In the genomic region with DNA sequence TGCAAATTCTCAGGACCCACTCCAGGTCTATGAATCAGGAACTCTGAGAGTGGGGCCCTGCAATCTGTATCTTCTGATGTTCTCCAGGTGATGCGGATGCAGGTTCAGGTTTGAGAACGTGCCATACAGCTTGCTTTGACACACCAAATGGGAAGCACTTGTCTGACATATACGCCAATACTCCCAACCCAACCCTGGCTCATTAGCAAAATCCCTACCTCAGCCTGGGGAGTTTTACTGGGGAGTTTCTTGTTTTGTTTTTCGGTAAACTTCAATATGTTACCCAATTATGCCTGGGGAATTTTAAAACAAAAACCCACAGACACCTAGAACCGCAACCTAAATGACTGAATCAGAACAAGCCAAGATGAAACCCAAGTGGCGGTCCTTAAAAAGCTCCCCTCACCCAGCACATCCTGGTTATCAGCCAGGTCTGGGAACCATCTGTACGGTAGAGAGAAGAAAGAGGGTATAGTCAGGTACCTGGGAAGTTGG, we compare ENCODE assay signal across 1 cellular context.
TF ChIP-seq lines count a peak whose summit lies in the region.

No MANE protein-coding gene starts in this region.

TF ChIP-seq in GM12878, 131 proteins besides CTCF, POLR2A, EP300 and RAD21 (continued from another document and continues in another):
- TF ChIP-seq, protein P1, sequence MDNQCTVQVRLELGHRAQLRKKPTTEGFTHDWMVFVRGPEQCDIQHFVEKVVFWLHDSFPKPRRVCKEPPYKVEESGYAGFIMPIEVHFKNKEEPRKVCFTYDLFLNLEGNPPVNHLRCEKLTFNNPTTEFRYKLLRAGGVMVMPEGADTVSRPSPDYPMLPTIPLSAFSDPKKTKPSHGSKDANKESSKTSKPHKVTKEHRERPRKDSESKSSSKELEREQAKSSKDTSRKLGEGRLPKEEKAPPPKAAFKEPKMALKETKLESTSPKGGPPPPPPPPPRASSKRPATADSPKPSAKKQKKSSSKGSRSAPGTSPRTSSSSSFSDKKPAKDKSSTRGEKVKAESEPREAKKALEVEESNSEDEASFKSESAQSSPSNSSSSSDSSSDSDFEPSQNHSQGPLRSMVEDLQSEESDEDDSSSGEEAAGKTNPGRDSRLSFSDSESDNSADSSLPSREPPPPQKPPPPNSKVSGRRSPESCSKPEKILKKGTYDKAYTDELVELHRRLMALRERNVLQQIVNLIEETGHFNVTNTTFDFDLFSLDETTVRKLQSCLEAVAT (IDR thresholded peaks at IDR 0.05), result peak; percentile 78
- TF ChIP-seq ZSCAN29 (IDR thresholded peaks at IDR 0.05) (no peak), CHD2 (IDR thresholded peaks at IDR 0.05; ENCODE audit: borderline replicate concordance, low read depth, low read length) (0 out of 2 replicates have a peak, but pooled peaks have one; percentile 54), ZBED1 (IDR thresholded peaks at IDR 0.05; ENCODE audit: borderline replicate concordance) (0 out of 2 replicates have a peak, but pooled peaks have one; percentile 35), CBFB (IDR thresholded peaks at IDR 0.05; ENCODE audit: low read depth) (peak; percentile 81; the same call in 1 of the 2 replicates), BCL11A (IDR thresholded peaks at IDR 0.05; ENCODE audit: low read depth, low read length) (peak; percentile 91), SPI1 (IDR thresholded peaks at IDR 0.05; ENCODE audit: borderline replicate concordance, insufficient read depth, low read depth, low read length) (peak; percentile 3; the same call in 1 of the 2 replicates), YBX1 (IDR thresholded peaks at IDR 0.05) (no peak), NR2F1 (conservative IDR thresholded peaks at IDR 0.05) (peak; percentile 63; the same call in 1 of the 2 replicates), STAT1 (conservative IDR thresholded peaks at IDR 0.05) (0 out of 2 replicates have a peak, but pooled peaks have one; percentile 50), JUNB (IDR thresholded peaks at IDR 0.05) (peak; percentile 64), MXI1 (IDR thresholded peaks at IDR 0.05; ENCODE audit: low read depth, low read length) (no peak), NFIC (IDR thresholded peaks at IDR 0.05; ENCODE audit: low read depth, low read length) (peak; percentile 96), MEF2A (IDR thresholded peaks at IDR 0.05; ENCODE audit: insufficient read depth, low read depth, low read length) (peak; percentile 72), CREB1 (IDR thresholded peaks at IDR 0.05; ENCODE audit: low read depth) (peak; percentile 8; the same call in 1 of the 2 replicates), SRF (IDR thresholded peaks at IDR 0.05; ENCODE audit: low read depth in 2 of 2, low read length in 2 of 2) (no peak), SMAD1 (IDR thresholded peaks at IDR 0.05; ENCODE audit: low read depth, partially characterized antibody) (no peak), ASH2L (IDR thresholded peaks at IDR 0.05; ENCODE audit: borderline replicate concordance, low read depth) (no peak), TCF3 (IDR thresholded peaks at IDR 0.05; ENCODE audit: borderline replicate concordance, insufficient read depth, low read depth, low read length) (peak; percentile 67; the same call in 1 of the 2 replicates), CREM (IDR thresholded peaks at IDR 0.05; ENCODE audit: low read depth) (peak; percentile 57; the same call in 1 of the 2 replicates), TARDBP (IDR thresholded peaks at IDR 0.05; ENCODE audit: borderline replicate concordance) (no peak), MAX (IDR thresholded peaks at IDR 0.05; ENCODE audit: low read depth, low read length) (no peak), FOXK2 (IDR thresholded peaks at IDR 0.05) (no peak), MYB (IDR thresholded peaks at IDR 0.05; ENCODE audit: borderline replicate concordance, low read depth, low read length) (no peak), CBX5 (IDR thresholded peaks at IDR 0.05; ENCODE audit: low read depth) (peak; percentile 55; the same call in 1 of the 2 replicates), PRDM15 (CRISPR knock-in tag; IDR thresholded peaks at IDR 0.05) (no peak), SUPT20H (IDR thresholded peaks at IDR 0.05; ENCODE audit: borderline replicate concordance, control insufficient read depth, low read depth, low read length) (no peak), HDAC6 (IDR thresholded peaks at IDR 0.05; ENCODE audit: unreplicated experiment) (no peak), BHLHE40 (IDR thresholded peaks at IDR 0.05; ENCODE audit: borderline replicate concordance in 1 of 2, low read depth in 2 of 2, low read length in 1 of 2) (peak; percentile 75 to 85), PML (IDR thresholded peaks at IDR 0.05; ENCODE audit: low read length) (0 out of 2 replicates have a peak, but pooled peaks have one; percentile 56), STAT3 (IDR thresholded peaks at IDR 0.05; ENCODE audit: low read depth, low read length) (no peak), NRF1 (conservative IDR thresholded peaks at IDR 0.05; ENCODE audit: low read depth, low read length) (no peak), CEBPB (IDR thresholded peaks at IDR 0.05; ENCODE audit: borderline replicate concordance in 1 of 2, low read depth in 2 of 2, low read length in 2 of 2) (0 out of 4 replicates have a peak, but pooled peaks of 1 of the 2 experiments have one; percentile 51), RELA (IDR thresholded peaks at IDR 0.05; ENCODE audit: borderline replicate concordance, partially characterized antibody) (peak; percentile 74), GATAD2B (conservative IDR thresholded peaks at IDR 0.05; ENCODE audit: low read depth) (no peak), DPF2 (IDR thresholded peaks at IDR 0.05) (peak; percentile 82; the same call in 1 of the 2 replicates), ZNF384 (IDR thresholded peaks at IDR 0.05; ENCODE audit: borderline replicate concordance, low read depth, low read length) (0 out of 2 replicates have a peak, but pooled peaks have one; percentile 5), ZNF217 (IDR thresholded peaks at IDR 0.05) (0 out of 2 replicates have a peak, but pooled peaks have one; percentile 37), ZZZ3 (IDR thresholded peaks at IDR 0.05; ENCODE audit: control insufficient read depth, insufficient read length, low read depth) (no peak), BRCA1 (IDR thresholded peaks at IDR 0.05; ENCODE audit: low read depth, low read length) (no peak), MTA2 (IDR thresholded peaks at IDR 0.05; ENCODE audit: low read depth) (peak; percentile 99)
- TF ChIP-seq, protein P2, sequence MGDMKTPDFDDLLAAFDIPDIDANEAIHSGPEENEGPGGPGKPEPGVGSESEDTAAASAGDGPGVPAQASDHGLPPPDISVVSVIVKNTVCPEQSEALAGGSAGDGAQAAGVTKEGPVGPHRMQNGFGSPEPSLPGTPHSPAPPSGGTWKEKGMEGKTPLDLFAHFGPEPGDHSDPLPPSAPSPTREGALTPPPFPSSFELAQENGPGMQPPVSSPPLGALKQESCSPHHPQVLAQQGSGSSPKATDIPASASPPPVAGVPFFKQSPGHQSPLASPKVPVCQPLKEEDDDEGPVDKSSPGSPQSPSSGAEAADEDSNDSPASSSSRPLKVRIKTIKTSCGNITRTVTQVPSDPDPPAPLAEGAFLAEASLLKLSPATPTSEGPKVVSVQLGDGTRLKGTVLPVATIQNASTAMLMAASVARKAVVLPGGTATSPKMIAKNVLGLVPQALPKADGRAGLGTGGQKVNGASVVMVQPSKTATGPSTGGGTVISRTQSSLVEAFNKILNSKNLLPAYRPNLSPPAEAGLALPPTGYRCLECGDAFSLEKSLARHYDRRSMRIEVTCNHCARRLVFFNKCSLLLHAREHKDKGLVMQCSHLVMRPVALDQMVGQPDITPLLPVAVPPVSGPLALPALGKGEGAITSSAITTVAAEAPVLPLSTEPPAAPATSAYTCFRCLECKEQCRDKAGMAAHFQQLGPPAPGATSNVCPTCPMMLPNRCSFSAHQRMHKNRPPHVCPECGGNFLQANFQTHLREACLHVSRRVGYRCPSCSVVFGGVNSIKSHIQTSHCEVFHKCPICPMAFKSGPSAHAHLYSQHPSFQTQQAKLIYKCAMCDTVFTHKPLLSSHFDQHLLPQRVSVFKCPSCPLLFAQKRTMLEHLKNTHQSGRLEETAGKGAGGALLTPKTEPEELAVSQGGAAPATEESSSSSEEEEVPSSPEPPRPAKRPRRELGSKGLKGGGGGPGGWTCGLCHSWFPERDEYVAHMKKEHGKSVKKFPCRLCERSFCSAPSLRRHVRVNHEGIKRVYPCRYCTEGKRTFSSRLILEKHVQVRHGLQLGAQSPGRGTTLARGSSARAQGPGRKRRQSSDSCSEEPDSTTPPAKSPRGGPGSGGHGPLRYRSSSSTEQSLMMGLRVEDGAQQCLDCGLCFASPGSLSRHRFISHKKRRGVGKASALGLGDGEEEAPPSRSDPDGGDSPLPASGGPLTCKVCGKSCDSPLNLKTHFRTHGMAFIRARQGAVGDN (IDR thresholded peaks at IDR 0.05), result no peak; the same call in 1 of the 2 replicates
- TF ChIP-seq, protein P3, sequence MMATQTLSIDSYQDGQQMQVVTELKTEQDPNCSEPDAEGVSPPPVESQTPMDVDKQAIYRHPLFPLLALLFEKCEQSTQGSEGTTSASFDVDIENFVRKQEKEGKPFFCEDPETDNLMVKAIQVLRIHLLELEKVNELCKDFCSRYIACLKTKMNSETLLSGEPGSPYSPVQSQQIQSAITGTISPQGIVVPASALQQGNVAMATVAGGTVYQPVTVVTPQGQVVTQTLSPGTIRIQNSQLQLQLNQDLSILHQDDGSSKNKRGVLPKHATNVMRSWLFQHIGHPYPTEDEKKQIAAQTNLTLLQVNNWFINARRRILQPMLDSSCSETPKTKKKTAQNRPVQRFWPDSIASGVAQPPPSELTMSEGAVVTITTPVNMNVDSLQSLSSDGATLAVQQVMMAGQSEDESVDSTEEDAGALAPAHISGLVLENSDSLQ (IDR thresholded peaks at IDR 0.05), result no peak; the same call in 1 of the 2 replicates
- TF ChIP-seq, protein P4, sequence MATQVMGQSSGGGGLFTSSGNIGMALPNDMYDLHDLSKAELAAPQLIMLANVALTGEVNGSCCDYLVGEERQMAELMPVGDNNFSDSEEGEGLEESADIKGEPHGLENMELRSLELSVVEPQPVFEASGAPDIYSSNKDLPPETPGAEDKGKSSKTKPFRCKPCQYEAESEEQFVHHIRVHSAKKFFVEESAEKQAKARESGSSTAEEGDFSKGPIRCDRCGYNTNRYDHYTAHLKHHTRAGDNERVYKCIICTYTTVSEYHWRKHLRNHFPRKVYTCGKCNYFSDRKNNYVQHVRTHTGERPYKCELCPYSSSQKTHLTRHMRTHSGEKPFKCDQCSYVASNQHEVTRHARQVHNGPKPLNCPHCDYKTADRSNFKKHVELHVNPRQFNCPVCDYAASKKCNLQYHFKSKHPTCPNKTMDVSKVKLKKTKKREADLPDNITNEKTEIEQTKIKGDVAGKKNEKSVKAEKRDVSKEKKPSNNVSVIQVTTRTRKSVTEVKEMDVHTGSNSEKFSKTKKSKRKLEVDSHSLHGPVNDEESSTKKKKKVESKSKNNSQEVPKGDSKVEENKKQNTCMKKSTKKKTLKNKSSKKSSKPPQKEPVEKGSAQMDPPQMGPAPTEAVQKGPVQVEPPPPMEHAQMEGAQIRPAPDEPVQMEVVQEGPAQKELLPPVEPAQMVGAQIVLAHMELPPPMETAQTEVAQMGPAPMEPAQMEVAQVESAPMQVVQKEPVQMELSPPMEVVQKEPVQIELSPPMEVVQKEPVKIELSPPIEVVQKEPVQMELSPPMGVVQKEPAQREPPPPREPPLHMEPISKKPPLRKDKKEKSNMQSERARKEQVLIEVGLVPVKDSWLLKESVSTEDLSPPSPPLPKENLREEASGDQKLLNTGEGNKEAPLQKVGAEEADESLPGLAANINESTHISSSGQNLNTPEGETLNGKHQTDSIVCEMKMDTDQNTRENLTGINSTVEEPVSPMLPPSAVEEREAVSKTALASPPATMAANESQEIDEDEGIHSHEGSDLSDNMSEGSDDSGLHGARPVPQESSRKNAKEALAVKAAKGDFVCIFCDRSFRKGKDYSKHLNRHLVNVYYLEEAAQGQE (IDR thresholded peaks at IDR 0.05; ENCODE audit: low read depth, low read length), result no peak
